In the genomic region with DNA sequence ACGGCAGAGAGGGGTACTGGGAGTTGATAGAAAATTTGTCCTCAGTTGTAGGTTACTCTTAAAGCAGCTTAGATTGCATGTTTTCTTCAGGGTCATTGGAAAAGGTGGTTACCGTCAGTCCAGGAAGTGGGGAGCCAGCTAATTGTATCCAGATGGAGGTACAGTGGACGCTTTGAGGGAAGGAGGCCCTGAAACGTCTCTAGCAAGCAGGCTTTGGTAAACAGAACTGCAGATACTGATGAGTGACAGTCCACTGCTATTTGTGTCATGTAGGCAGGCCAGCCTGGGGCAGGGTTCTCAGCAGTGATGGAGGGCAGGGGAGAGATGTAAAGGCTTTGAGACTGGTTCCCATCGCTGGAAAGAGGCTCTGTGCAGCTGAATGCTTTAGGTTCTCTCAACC, we compare ENCODE assay signal across 1 cellular context.
TF ChIP-seq lines count a peak whose summit lies in the region.

No MANE protein-coding gene starts in this region.

TF ChIP-seq in HepG2, 621 proteins besides CTCF, POLR2A, EP300 and RAD21:
- TF ChIP-seq ZFX (CRISPR knock-in tag; IDR thresholded peaks at IDR 0.05; ENCODE audit: low read depth), result peak; percentile 44
- 0 out of 2 replicates have a peak, but pooled peaks have one; percentile 14 for TF ChIP-seq FOXA3 (CRISPR knock-in tag; IDR thresholded peaks at IDR 0.05)
- no peak for TF ChIP-seq FOSL2 (CRISPR knock-in tag; IDR thresholded peaks at IDR 0.05)
- TF ChIP-seq, protein P1, sequence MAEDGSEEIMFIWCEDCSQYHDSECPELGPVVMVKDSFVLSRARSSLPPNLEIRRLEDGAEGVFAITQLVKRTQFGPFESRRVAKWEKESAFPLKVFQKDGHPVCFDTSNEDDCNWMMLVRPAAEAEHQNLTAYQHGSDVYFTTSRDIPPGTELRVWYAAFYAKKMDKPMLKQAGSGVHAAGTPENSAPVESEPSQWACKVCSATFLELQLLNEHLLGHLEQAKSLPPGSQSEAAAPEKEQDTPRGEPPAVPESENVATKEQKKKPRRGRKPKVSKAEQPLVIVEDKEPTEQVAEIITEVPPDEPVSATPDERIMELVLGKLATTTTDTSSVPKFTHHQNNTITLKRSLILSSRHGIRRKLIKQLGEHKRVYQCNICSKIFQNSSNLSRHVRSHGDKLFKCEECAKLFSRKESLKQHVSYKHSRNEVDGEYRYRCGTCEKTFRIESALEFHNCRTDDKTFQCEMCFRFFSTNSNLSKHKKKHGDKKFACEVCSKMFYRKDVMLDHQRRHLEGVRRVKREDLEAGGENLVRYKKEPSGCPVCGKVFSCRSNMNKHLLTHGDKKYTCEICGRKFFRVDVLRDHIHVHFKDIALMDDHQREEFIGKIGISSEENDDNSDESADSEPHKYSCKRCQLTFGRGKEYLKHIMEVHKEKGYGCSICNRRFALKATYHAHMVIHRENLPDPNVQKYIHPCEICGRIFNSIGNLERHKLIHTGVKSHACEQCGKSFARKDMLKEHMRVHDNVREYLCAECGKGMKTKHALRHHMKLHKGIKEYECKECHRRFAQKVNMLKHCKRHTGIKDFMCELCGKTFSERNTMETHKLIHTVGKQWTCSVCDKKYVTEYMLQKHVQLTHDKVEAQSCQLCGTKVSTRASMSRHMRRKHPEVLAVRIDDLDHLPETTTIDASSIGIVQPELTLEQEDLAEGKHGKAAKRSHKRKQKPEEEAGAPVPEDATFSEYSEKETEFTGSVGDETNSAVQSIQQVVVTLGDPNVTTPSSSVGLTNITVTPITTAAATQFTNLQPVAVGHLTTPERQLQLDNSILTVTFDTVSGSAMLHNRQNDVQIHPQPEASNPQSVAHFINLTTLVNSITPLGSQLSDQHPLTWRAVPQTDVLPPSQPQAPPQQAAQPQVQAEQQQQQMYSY (CRISPR knock-in tag; IDR thresholded peaks at IDR 0.05), result no peak
- TF ChIP-seq PHF5A (CRISPR knock-in tag; IDR thresholded peaks at IDR 0.05; ENCODE audit: low read depth, unreplicated experiment), result peak; percentile 24
- 0 out of 2 replicates have a peak, but pooled peaks have one; percentile 26 for TF ChIP-seq ZNF292 (CRISPR knock-in tag; IDR thresholded peaks at IDR 0.05; ENCODE audit: borderline replicate concordance, low read depth)
- 0 out of 2 replicates have a peak, but pooled peaks have one; percentile 14 for TF ChIP-seq ZFP37 (CRISPR knock-in tag; IDR thresholded peaks at IDR 0.05; ENCODE audit: borderline replicate concordance)
- TF ChIP-seq SAP130 (CRISPR knock-in tag; IDR thresholded peaks at IDR 0.05; ENCODE audit: low read depth), result peak; percentile 32; the same call in 1 of the 2 replicates
- TF ChIP-seq SALL1 (CRISPR knock-in tag; IDR thresholded peaks at IDR 0.05), result peak; percentile 64
- TF ChIP-seq SPEN (CRISPR knock-in tag; IDR thresholded peaks at IDR 0.05; ENCODE audit: low read depth), result peak; percentile 21
- TF ChIP-seq, protein P2, sequence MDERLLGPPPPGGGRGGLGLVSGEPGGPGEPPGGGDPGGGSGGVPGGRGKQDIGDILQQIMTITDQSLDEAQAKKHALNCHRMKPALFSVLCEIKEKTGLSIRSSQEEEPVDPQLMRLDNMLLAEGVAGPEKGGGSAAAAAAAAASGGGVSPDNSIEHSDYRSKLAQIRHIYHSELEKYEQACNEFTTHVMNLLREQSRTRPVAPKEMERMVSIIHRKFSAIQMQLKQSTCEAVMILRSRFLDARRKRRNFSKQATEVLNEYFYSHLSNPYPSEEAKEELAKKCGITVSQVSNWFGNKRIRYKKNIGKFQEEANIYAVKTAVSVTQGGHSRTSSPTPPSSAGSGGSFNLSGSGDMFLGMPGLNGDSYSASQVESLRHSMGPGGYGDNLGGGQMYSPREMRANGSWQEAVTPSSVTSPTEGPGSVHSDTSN (CRISPR knock-in tag; IDR thresholded peaks at IDR 0.05), result peak; percentile 77
- TF ChIP-seq, protein P3, sequence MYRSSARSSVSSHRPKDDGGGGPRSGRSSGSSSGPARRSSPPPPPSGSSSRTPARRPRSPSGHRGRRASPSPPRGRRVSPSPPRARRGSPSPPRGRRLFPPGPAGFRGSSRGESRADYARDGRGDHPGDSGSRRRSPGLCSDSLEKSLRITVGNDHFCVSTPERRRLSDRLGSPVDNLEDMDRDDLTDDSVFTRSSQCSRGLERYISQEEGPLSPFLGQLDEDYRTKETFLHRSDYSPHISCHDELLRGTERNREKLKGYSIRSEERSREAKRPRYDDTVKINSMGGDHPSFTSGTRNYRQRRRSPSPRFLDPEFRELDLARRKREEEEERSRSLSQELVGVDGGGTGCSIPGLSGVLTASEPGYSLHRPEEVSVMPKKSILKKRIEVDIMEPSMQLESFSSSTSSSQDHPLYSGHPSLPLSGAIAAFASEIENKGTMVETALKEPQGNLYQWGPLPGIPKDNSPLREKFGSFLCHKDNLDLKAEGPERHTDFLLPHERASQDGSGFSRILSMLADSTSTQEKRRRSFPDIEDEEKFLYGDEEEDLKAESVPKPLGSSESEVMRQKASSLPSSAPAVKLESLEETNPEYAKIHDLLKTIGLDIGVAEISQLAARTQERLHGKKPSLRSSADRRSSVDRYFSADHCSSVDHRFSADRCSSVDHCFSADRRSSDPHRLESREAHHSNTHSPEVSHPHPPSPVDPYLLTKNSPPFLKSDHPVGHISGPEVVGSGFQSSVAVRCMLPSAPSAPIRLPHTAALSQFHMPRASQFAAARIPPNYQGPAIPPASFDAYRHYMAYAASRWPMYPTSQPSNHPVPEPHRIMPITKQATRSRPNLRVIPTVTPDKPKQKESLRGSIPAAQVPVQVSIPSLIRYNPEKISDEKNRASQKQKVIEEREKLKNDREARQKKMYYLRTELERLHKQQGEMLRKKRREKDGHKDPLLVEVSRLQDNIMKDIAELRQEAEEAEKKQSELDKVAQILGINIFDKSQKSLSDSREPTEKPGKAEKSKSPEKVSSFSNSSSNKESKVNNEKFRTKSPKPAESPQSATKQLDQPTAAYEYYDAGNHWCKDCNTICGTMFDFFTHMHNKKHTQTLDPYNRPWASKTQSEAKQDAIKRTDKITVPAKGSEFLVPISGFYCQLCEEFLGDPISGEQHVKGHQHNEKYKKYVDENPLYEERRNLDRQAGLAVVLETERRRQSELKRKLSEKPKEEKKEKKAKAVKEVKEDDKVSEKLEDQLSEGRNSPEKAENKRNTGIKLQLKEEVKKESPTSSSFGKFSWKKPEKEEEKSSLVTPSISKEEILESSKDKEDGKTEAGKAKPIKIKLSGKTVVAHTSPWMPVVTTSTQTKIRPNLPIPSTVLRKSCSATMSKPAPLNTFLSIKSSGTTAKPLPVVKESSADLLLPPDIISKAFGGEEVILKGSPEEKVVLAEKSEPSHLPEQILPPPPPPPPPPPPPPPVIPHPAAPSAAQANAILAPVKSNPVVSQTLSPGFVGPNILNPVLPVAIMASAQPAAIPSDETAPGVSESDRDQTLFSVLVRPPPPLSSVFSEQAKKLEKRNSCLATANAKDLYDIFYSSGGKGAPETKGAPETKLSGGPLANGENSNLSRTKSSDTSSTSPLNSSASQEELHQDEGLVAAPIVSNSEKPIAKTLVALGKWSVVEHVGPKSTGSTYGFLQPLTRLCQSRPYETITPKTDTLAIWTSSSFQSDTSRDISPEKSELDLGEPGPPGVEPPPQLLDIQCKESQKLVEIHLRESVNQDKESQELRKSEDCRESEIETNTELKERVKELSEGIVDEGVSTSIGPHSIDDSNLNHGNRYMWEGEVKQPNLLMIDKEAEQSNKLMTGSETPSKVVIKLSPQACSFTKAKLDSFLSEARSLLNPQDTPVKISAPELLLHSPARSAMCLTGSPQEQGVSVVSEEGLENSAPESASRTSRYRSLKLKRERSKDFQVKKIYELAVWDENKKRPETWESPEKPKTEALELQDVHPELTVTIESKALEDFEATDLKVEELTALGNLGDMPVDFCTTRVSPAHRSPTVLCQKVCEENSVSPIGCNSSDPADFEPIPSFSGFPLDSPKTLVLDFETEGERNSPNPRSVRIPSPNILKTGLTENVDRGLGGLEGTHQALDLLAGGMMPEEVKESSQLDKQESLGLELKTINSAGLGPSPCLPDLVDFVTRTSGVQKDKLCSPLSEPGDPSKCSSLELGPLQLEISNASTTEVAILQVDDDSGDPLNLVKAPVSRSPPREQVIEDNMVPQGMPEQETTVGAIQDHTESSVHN (CRISPR knock-in tag; IDR thresholded peaks at IDR 0.05), result peak; percentile 35; the same call in 1 of the 2 replicates
- no peak for TF ChIP-seq FOXA1 (IDR thresholded peaks at IDR 0.05)
- peak; percentile 33; the same call in 1 of the 2 replicates for TF ChIP-seq FOXA1 (CRISPR knock-in tag; IDR thresholded peaks at IDR 0.05)
- TF ChIP-seq ZNF703 (CRISPR knock-in tag; IDR thresholded peaks at IDR 0.05; ENCODE audit: borderline replicate concordance), result no peak
- TF ChIP-seq, protein P4, sequence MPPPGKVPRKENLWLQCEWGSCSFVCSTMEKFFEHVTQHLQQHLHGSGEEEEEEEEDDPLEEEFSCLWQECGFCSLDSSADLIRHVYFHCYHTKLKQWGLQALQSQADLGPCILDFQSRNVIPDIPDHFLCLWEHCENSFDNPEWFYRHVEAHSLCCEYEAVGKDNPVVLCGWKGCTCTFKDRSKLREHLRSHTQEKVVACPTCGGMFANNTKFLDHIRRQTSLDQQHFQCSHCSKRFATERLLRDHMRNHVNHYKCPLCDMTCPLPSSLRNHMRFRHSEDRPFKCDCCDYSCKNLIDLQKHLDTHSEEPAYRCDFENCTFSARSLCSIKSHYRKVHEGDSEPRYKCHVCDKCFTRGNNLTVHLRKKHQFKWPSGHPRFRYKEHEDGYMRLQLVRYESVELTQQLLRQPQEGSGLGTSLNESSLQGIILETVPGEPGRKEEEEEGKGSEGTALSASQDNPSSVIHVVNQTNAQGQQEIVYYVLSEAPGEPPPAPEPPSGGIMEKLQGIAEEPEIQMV (CRISPR knock-in tag; IDR thresholded peaks at IDR 0.05; ENCODE audit: low read depth), result peak; percentile 54; the same call in 1 of the 2 replicates
- peak; percentile 61 for TF ChIP-seq ELF3 (CRISPR knock-in tag; IDR thresholded peaks at IDR 0.05)
